In the genomic region with DNA sequence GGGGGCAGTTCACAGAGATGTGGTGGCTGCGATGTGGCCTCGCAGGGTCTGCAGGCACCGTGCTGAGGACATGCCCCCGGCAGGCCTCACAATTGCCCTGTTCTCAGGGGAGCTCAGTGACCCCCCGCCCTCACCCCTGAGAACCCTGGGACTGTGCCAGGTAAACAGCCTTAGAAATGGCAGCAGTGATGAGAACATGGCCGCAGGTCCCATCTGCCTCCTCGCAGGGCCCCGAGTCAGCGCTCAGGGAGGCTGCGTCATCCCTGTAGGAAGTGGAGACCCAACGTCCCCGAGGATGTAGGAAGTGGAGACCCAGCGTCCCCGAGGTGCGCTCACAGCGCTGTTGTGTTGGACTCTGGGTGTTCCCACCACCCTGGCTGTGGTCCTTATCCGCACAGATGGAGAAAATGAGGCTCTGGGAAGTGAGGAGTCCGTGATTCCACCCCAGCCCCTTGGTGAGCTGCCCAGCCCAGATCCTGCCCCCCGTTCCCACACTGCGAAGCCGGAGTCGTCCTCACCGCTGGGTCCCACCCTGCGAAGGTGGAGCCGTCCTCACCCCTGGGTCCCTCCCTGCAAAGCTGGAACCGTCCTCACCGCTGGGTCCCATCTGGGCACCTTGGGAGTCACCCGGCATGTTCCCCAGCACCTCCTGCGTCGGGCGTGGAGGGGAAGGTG, we compare ENCODE assay signal across 16 cellular contexts.
"Had no signal": no experiment of that assay in that cellular context is flagged by ENCODE, and none has a peak within 500 bp of the region (broad histone marks: within the 10 kb centered on the region; RNA-seq: fewer than 3 reads in every experiment).

No MANE protein-coding gene starts in this region.

- H3K4me1 ChIP-seq: adrenal gland, neural progenitor cell, parathyroid adenoma, upper lobe of right lung had no signal

- ATAC-seq: activated T-helper 17 cell treated with anti-CD3 and anti-CD28 coated beads, Interleukin-2, amount 50 U/mL, for 72 hours; upper lobe of right lung had no signal

- H3K36me3 ChIP-seq: adrenal gland, neural progenitor cell, upper lobe of right lung had no signal

- H3K4me2 ChIP-seq: neural progenitor cell had no signal

- DNase-seq: activated CD4-positive, alpha-beta T cell treated with anti-CD3 and anti-CD28 coated beads for 1 hour; activated CD4-positive, alpha-beta T cell treated with anti-CD3 and anti-CD28 coated beads, Interleukin-2, amount 50 U/mL, for 4 hours; effector CD8-positive, alpha-beta T cell; foreskin fibroblast; hypothalamus; kidney glomerular epithelial cell; retina; stimulated activated CD4-positive, alpha-beta T cell treated with anti-CD3 and anti-CD28 coated beads, Interleukin-15, amount 100 ng/mL, for 24 hours; stimulated activated CD4-positive, alpha-beta T cell treated with anti-CD3 and anti-CD28 coated beads, Interleukin-4, amount 100 ng/mL, for 1 hour; stimulated activated naive CD4-positive, alpha-beta T cell; SW 1271; upper lobe of right lung had no signal

- H3K79me2 ChIP-seq: parathyroid adenoma had no signal

- H3K9me3 ChIP-seq: adrenal gland, upper lobe of right lung had no signal

- H3K9ac ChIP-seq: neural progenitor cell, parathyroid adenoma had no signal

- H2AFZ ChIP-seq: neural progenitor cell, parathyroid adenoma had no signal

- H3K27me3 ChIP-seq: adrenal gland, neural progenitor cell, upper lobe of right lung had no signal

- H3K4me3 ChIP-seq: adrenal gland, neural progenitor cell, upper lobe of right lung had no signal

- H3K27ac ChIP-seq: adrenal gland, neural progenitor cell, parathyroid adenoma, upper lobe of right lung had no signal
